ENCODE assay signal across 11 cellular contexts in the genomic region with DNA sequence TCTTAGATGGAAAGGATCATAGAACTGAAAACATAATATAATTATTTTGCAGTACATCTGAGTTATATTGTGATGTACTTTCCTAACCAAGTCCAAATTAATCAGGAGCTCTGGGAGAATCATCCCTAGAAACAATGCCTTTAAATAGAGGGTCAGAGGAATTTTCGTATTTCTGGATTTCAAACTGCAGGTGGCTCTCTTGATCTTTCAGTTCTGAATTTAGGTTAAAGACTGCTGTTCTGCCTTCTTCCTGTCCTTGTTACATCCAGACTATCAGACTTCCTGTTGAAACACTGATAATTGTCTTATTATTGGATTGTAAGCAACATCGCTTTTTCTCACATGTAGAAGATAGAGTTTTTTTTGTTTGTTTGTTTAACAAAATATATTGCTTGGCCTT.
DNase-seq lines count a peak whose midpoint lies in the region; ATAC-seq and TF ChIP-seq lines count a peak whose summit lies in the region.
"Had no signal": no experiment of that assay in that cellular context is flagged by ENCODE, and none has a peak within 500 bp of the region (broad histone marks: within the 10 kb centered on the region; RNA-seq: fewer than 3 reads in every experiment).

No MANE protein-coding gene starts in this region.

- H3K9ac ChIP-seq in OCI-LY1 (ENCODE audit: low read length), result no peak overlapping the region

- no peaks in the 10 kb centered on the region for H3K79me2 ChIP-seq in OCI-LY1 (ENCODE audit: insufficient read depth, low read length)

- no peaks in the 10 kb centered on the region for H3K4me1 ChIP-seq in OCI-LY1 (ENCODE audit: insufficient read depth, low read length, severe bottlenecking)
- H3K4me1 ChIP-seq: psoas muscle, SJCRH30 had no signal

- no peaks in the 10 kb centered on the region for H3K9me3 ChIP-seq in OCI-LY1 (ENCODE audit: low read length)
- H3K9me3 ChIP-seq: psoas muscle, SJCRH30 had no signal

- H2AFZ ChIP-seq in OCI-LY1 (ENCODE audit: low read length), result no peak overlapping the region

- H3K4me3 ChIP-seq in OCI-LY1 (ENCODE audit: low read depth, low read length, poor library complexity, severe bottlenecking), result no peak overlapping the region
- H3K4me3 ChIP-seq: psoas muscle, SJCRH30 had no signal

- no peaks in the 10 kb centered on the region for H3K9me2 ChIP-seq in OCI-LY1 (ENCODE audit: low read depth, low read length)

- TF ChIP-seq CTCF in OCI-LY1 (IDR thresholded peaks at IDR 0.05; ENCODE audit: low read length), result peak; percentile 26; the same call in 1 of the 2 replicates

- no peaks in the 10 kb centered on the region for H3F3A ChIP-seq in OCI-LY1 (ENCODE audit: insufficient read depth, low read length)

- H3K27ac ChIP-seq in OCI-LY1 (ENCODE audit: low read depth, low read length, poor library complexity, severe bottlenecking), result no peak overlapping the region
- H3K27ac ChIP-seq: psoas muscle, SJCRH30 had no signal

- no peak overlapping the region for H3K4me2 ChIP-seq in OCI-LY1 (ENCODE audit: low read length)

- DNase-seq in ACHN (peak; percentile 6), HuH-7.5 (ENCODE audit: low spot score) (peak; percentile 3), foreskin melanocyte (peak; percentile 10), sciatic nerve (ENCODE audit: low spot score) (no peak), HPDE6-E6E7 (ENCODE audit: extremely low spot score) (no peak), OCI-M2 (lab: John Stamatoyannopoulos, UW; ENCODE audit: unreplicated experiment) (no peak), GOT3 (lab: John Stamatoyannopoulos, UW) (no peak)
- DNase-seq: activated CD8-positive, alpha-beta memory T cell treated with anti-CD3 and anti-CD28 coated beads, Interleukin-2, amount 50 U/mL, for 4 hours; psoas muscle had no signal

- in situ Hi-C loops in ACHN (cut with HindIII; ENCODE audit: low pct_ligation_motif_present, low pct_unique_long_range_greater_than_20kb, low sequenced_read_pairs), result no loop called here

- ATAC-seq in sciatic nerve, result no peak
- ATAC-seq: psoas muscle had no signal

- no peaks in the 10 kb centered on the region for H3K27me3 ChIP-seq in OCI-LY1 (ENCODE audit: insufficient read depth, low read length)
- H3K27me3 ChIP-seq: SJCRH30 had no signal

- no peaks in the 10 kb centered on the region for H3K36me3 ChIP-seq in OCI-LY1 (ENCODE audit: insufficient read depth, low read length)
- H3K36me3 ChIP-seq: SJCRH30 had no signal

- intact Hi-C loops in sciatic nerve (cut with DNase I), result no loop called here

- no peaks in the 10 kb centered on the region for H4K20me1 ChIP-seq in OCI-LY1 (ENCODE audit: insufficient read depth, low read length)

Comparison
In these comparisons a context has a peak if more than half of its experiments do, and no peak if none do; other contexts are left out.
1. DNase-seq: peak in ACHN (single experiment), HuH-7.5 (single experiment) and foreskin melanocyte (single experiment); none in sciatic nerve (single experiment), HPDE6-E6E7 (single experiment), OCI-M2 (single experiment) and GOT3 (single experiment).